In the genomic region with DNA sequence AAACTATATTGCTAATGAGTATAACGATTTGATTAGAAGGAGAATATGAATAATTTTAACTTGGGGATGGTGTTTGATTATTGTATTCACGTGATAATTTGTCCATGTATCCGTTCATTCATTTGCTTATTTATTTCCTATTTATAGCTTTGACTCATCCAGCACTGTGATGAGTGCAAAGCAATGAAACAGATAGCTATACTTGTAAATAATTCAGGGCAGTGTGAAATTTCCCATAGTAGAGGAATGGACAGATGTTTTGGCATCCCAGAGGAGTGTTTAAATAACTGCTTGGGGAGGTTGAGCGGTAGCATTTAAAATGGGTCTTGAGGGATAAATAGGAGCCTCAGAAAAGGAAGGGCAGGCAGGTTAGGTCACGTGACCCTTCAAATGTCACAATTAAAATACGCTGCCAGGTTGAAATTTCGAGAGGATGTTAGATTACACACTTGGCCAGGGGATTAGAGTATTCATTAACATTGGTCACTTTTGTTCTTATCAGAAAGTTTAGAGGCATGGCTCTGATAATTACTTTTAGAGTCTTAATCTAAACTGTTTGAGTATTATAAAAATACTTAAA, we compare ENCODE assay signal across 27 cellular contexts. TPM values are rescaled to one million over a fixed set of nuclear protein-coding genes. Genes with fewer than 3 reads are reported as not detected.
"Had no signal": no experiment of that assay in that cellular context is flagged by ENCODE, and none has a peak within 500 bp of the region (broad histone marks: within the 10 kb centered on the region; RNA-seq: fewer than 3 reads in every experiment).

No MANE protein-coding gene starts in this region.

- H3K27ac Mint-ChIP-seq: immature natural killer cell; natural killer cell treated with Interleukin-12 subunit alpha and Interleukin-12 subunit beta and Interleukin-15 and Interleukin-18, amount 100 ng/mL, for 72 hours; neural progenitor cell; progenitor cell of endocrine pancreas had no signal

- H3K9ac ChIP-seq: neural progenitor cell, parathyroid adenoma had no signal

- H3K4me3 Mint-ChIP-seq: immature natural killer cell; natural killer cell treated with Interleukin-12 subunit alpha and Interleukin-12 subunit beta and Interleukin-15 and Interleukin-18, amount 100 ng/mL, for 72 hours; neural progenitor cell had no signal

- H3K9me3 Mint-ChIP-seq: immature natural killer cell; natural killer cell treated with Interleukin-12 subunit alpha and Interleukin-12 subunit beta and Interleukin-15 and Interleukin-18, amount 100 ng/mL, for 72 hours; neural progenitor cell had no signal

- H3K27me3 ChIP-seq: neural progenitor cell, right atrium auricular region, thyroid gland, vagina had no signal

- H3K36me3 Mint-ChIP-seq: immature natural killer cell; natural killer cell treated with Interleukin-12 subunit alpha and Interleukin-12 subunit beta and Interleukin-15 and Interleukin-18, amount 100 ng/mL, for 72 hours had no signal

- H3K4me1 Mint-ChIP-seq: immature natural killer cell had no signal

- H2AFZ ChIP-seq: neural progenitor cell, parathyroid adenoma had no signal

- H3K36me3 ChIP-seq: esophagus muscularis mucosa, left ventricle myocardium inferior, lower lobe of right lung, neural progenitor cell, right atrium auricular region, stomach, thyroid gland, vagina had no signal

- H3K9me3 ChIP-seq: esophagus muscularis mucosa, left ventricle myocardium inferior, lower lobe of right lung, right atrium auricular region, stomach, thyroid gland, vagina had no signal

- ATAC-seq: left colon; lower lobe of right lung; natural killer cell treated with Interleukin-12 subunit alpha and Interleukin-12 subunit beta and Interleukin-15 and Interleukin-18, amount 100 ng/mL, for 72 hours had no signal

- H3K4me3 ChIP-seq: coronary artery, esophagus muscularis mucosa, left ventricle myocardium inferior, lower lobe of right lung, neural progenitor cell, right atrium auricular region, stomach, thyroid gland, vagina had no signal

- H3K4me1 ChIP-seq: lower lobe of right lung, neural progenitor cell, parathyroid adenoma, stomach, thyroid gland, vagina had no signal

- H3K27ac ChIP-seq: coronary artery, esophagus muscularis mucosa, left ventricle myocardium inferior, lower lobe of right lung, neural progenitor cell, parathyroid adenoma, right atrium auricular region, stomach, thyroid gland, vagina had no signal

- DNase-seq: dermis blood vessel endothelial cell; effector memory CD4-positive, alpha-beta T cell; foreskin melanocyte; hypothalamus; immature natural killer cell; islet precursor cell; left colon; left ventricle myocardium inferior; lower lobe of right lung; small intestine; stimulated activated CD4-positive, alpha-beta T cell treated with anti-CD3 and anti-CD28 coated beads, Interleukin-15, amount 100 ng/mL, for 24 hours; stimulated activated CD4-positive, alpha-beta T cell treated with anti-CD3 and anti-CD28 coated beads, Interleukin-2, amount 100 ng/mL, for 48 hours; stimulated activated CD8-positive, alpha-beta memory T cell treated with anti-CD3 and anti-CD28 coated beads, Interleukin-4, amount 100 ng/mL, for 48 hours; stimulated activated naive CD4-positive, alpha-beta T cell treated with Interleukin-2 at 50 U/mL for 16 hours; stomach; thyroid gland; trophoblast cell had no signal

- H3K79me2 ChIP-seq: parathyroid adenoma had no signal

- H3K27me3 Mint-ChIP-seq: progenitor cell of endocrine pancreas had no signal

- H3K4me2 ChIP-seq: neural progenitor cell had no signal

RNA-seq across cellular contexts. Expression of a gene that starts 14.7 kb away (rescaled TPM):
- total RNA-seq: endothelial cell of umbilical vein, osteoblast had no signal
- polyA plus RNA-seq: endothelial cell of umbilical vein had no signal
